Comparison of ENCODE assay signal across 10 cellular contexts in the genomic region with DNA sequence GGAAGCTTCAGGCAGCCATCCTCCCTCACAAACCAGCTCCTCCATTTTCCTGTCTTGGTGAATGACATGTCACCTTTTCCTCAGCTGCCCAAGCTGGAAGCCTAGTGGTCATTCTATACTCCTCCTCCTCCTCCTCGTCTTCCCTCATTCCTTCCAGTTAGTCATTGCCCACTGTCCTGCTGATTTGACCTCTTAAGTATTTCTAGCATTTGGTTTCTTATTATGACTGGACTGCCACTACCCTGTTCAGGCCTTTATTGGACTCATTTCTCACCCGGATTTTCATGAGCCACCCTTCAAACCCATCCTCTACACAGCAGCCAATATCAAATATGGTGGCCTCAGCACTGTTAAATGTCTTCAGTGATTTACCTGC. TPM values are rescaled to one million over a fixed set of nuclear protein-coding genes. Genes with fewer than 3 reads are reported as not detected.
A peak's percentile ranks its signal among the peaks of the same experiment; 100 is the strongest.
DNase-seq lines count a peak whose midpoint lies in the region; ATAC-seq and TF ChIP-seq lines count a peak whose summit lies in the region.
"Had no signal": no experiment of that assay in that cellular context is flagged by ENCODE, and none has a peak within 500 bp of the region (broad histone marks: within the 10 kb centered on the region; RNA-seq: fewer than 3 reads in every experiment).

No MANE protein-coding gene starts in this region.

- in situ Hi-C loops in G401 (cut with HindIII; ENCODE audit: low sequenced_read_pairs), result no loop called here

- H3K36me3 ChIP-seq in left ventricle myocardium inferior (no peaks in the 10 kb centered on the region), heart left ventricle (no peaks in the 10 kb centered on the region), adrenal gland (replicated peaks in 1 of 2) (no peaks in the 10 kb centered on the region)
- H3K36me3 ChIP-seq: right lobe of liver had no signal

- peaks cover 73% of the 10 kb centered on the region for H3K4me1 ChIP-seq in left ventricle myocardium inferior
- peaks cover 0 to 60% (median 35%) of the 10 kb centered on the region in 12 donors for H3K4me1 ChIP-seq in heart left ventricle
- H3K4me1 ChIP-seq in adrenal gland (replicated peaks in 1 of 2), result peaks cover 0 to 14% of the 10 kb centered on the region in 2 donors

- peaks cover 4 to 8% of the 10 kb centered on the region in 2 donors for H3K9me3 Mint-ChIP-seq in effector memory CD8-positive, alpha-beta T cell

- peaks cover 6% of the 10 kb centered on the region for H3K36me3 Mint-ChIP-seq in effector memory CD8-positive, alpha-beta T cell (ENCODE audit: insufficient read depth)

- peak overlapping the region; percentile 62 to 66 for H3K4me3 Mint-ChIP-seq in effector memory CD8-positive, alpha-beta T cell

- no peaks in the 10 kb centered on the region for H3K27me3 Mint-ChIP-seq in effector memory CD8-positive, alpha-beta T cell

- WGBS in heart left ventricle, 4 donors, result 89 to 94% (median 91%) methylated on average over 2 of the region's 2 CpGs
- WGBS in adrenal gland, 4 donors, result 89 to 91% (median 90%) methylated on average over 2 of the region's 2 CpGs

- intact Hi-C loops in left ventricle myocardium inferior (cut with micrococcal nuclease), result no loop called here
- intact Hi-C loops in heart left ventricle (cut with DNase I), result no loop called here
- intact Hi-C loops in adrenal gland (cut with DNase I), result no loop called here

- peaks cover 71 to 84% of the 10 kb centered on the region in 2 donors for H3K4me1 Mint-ChIP-seq in effector memory CD8-positive, alpha-beta T cell (ENCODE audit: low read depth in 2 of 2)

- peak overlapping the region; percentile 19 for H3K27ac ChIP-seq in left ventricle myocardium inferior (replicated peaks)
- peak overlapping the region in 3 of 12 donors; percentile 1 to 74 (median 11) for H3K27ac ChIP-seq in heart left ventricle
- no peak overlapping the region for H3K27ac ChIP-seq in adrenal gland
- H3K27ac ChIP-seq: C4-2B, right lobe of liver had no signal

- H3K9me3 ChIP-seq in left ventricle myocardium inferior (replicated peaks), result peaks cover 13% of the 10 kb centered on the region
- H3K9me3 ChIP-seq in heart left ventricle, result peaks cover 0 to 11% (median 3%) of the 10 kb centered on the region in 12 donors
- H3K9me3 ChIP-seq in adrenal gland (replicated peaks in 1 of 3), result peaks cover 0 to 5% (median 0%) of the 10 kb centered on the region in 3 donors
- H3K9me3 ChIP-seq: right lobe of liver had no signal

- TF ChIP-seq POLR2A in heart left ventricle (IDR thresholded peaks at IDR 0.05), result no peak
- TF ChIP-seq POLR2A in adrenal gland (IDR thresholded peaks at IDR 0.05), result no peak

- TF ChIP-seq CTCF in left ventricle myocardium inferior (IDR thresholded peaks at IDR 0.05; ENCODE audit: borderline replicate concordance) (no peak), heart left ventricle (IDR thresholded peaks at IDR 0.05) (no peak), adrenal gland (IDR thresholded peaks at IDR 0.05) (no peak)

- ATAC-seq in heart left ventricle, result no peak
- no peak for ATAC-seq in effector memory CD8-positive, alpha-beta T cell (replicated peaks)

- DNase-seq in left ventricle myocardium inferior (no peak), heart left ventricle (no peak), M059J (ENCODE audit: low read depth) (peak; percentile 86), G401 (ENCODE audit: low spot score) (no peak), NCI-H2081 treated with DMSO at 0.1 percent for 48 hours (lab: John Stamatoyannopoulos, UW) (no peak), adrenal gland (no peak)
- DNase-seq in effector memory CD8-positive, alpha-beta T cell, result no peak
- DNase-seq in stimulated activated naive CD4-positive, alpha-beta T cell treated with Interleukin-2 at 50 U/mL for 16 hours (lab: John Stamatoyannopoulos, UW), result no peak
- DNase-seq: right lobe of liver had no signal

- H3K4me3 ChIP-seq in left ventricle myocardium inferior (no peak overlapping the region), heart left ventricle (no peak overlapping the region), adrenal gland (no peak overlapping the region)
- H3K4me3 ChIP-seq: right lobe of liver had no signal

- H3K27me3 ChIP-seq in left ventricle myocardium inferior (ENCODE audit: low read depth) (no peaks in the 10 kb centered on the region), heart left ventricle (no peaks in the 10 kb centered on the region), adrenal gland (no peaks in the 10 kb centered on the region)
- H3K27me3 ChIP-seq: right lobe of liver had no signal

- peak overlapping the region; percentile 88 to 91 for H3K27ac Mint-ChIP-seq in effector memory CD8-positive, alpha-beta T cell

RNA-seq across cellular contexts. Expression of gene MGAT5, which starts 21.9 kb away (rescaled TPM):
- total RNA-seq in left ventricle myocardium inferior (98.7 TPM), heart left ventricle (100 to 1,000 TPM in 3 of 9 donors, 10 to 100 TPM in 6; 63.1 to 116 (median 84.5) TPM), adrenal gland (10 to 100 TPM; 27.9 to 47.9 (median 42.9) TPM)
- polyA plus RNA-seq in heart left ventricle (10 to 100 TPM in 1 of 2 donors, 1 to 10 TPM in 1; 9.7 to 38.8 TPM), adrenal gland (10 to 100 TPM in 1 of 3 donors, 1 to 10 TPM in 2; 2.9 to 20.0 (median 3.6) TPM)
- total RNA-seq in M059J (2014; rRNA removed; shearing (Covaris generic)), result 12.1 and 21.2 TPM in 2 replicates
- 0.07 and 0.31 TPM in 2 replicates for total RNA-seq in G401 (2014; rRNA removed; shearing (Covaris generic))

Comparison
In these comparisons a context has a peak if more than half of its experiments do, and no peak if none do; other contexts are left out.
1. RNA of gene MGAT5, which starts 21.9 kb away (total RNA-seq): 98.7 TPM in left ventricle myocardium inferior (single experiment), 63.1 to 116 TPM in heart left ventricle, 27.9 to 47.9 TPM in adrenal gland and 12.1 to 21.2 TPM in M059J; 0.07 to 0.31 TPM in G401; every median in the first group is over 10 times any median in the second.